ENCODE assay signal across 8 cellular contexts in the genomic region with DNA sequence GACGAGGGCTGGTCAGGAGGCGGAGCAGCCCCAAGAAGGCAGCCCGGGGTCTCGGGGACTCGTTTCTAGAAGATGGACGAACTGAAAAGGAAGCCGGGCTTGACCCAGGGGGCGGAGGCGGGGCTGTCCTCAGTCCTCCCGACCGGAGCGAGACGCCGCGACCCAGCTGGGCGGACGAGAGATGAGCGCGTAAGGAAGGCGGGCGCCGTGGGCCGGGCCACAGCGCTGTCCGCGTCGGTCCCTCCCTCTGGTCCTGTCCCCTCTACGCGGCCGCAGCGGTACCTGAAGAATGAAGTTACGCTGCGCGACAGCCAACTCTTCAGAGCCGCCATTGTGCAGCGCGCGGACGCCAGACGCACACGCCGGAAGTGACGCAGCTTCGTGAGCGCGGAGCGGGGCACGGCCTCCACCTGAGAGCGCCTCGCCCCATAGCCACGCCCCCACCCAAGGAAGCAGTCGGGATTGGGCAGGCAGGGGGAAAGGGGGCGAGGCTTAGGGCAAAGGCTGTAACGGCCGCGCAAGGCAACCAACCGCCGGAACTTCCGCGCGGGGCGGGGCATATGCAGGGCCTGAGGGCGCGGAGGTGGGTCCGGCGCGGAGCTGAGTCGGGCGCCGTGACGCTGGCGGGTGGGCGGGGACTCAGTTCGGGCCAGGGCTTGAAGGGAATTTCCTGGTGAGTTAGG.
DNase-seq lines count a peak whose midpoint lies in the region; ATAC-seq lines count a peak whose summit lies in the region.

TSS of gene DIABLO (minus strand) at position 370 of the 683 bp plus-strand sequence. CDS start at position 332, 38 bp downstream.

- peaks cover 42 to 52% (median 48%) of the 10 kb centered on the region in 10 experiments for H3K4me1 ChIP-seq in BLaER1 treated with 17β-estradiol and CSF1 and Interleukin-3, amounts not matched to agents 10 nM and 100 nM

- DNase-seq in NCI-H748 (lab: John Stamatoyannopoulos, UW; ENCODE audit: unreplicated experiment) (peak; percentile 99), cortex of kidney (lab: John Stamatoyannopoulos, UW) (peak; percentile 87), left kidney (ENCODE audit: low read depth, low spot score) (peak; percentile 100)
- DNase-seq in activated CD4-positive, alpha-beta T cell treated with anti-CD3 and anti-CD28 coated beads, Interleukin-2, amount 50 U/mL, for 1 hour: peak; percentile 100
- DNase-seq in stimulated activated CD4-positive, alpha-beta T cell treated with anti-CD3 and anti-CD28 coated beads, Interleukin-2, amount 100 ng/mL, for 24 hours: peak; percentile 100

- H3K36me3 ChIP-seq in BLaER1 treated with 17β-estradiol and CSF1 and Interleukin-3, amounts not matched to agents 10 nM and 100 nM: peaks cover 42 to 57% (median 50%) of the 10 kb centered on the region in 11 experiments

- peak within 1 kb of the TSS; percentile 79 to 96 (median 88) for H3K4me3 ChIP-seq in BLaER1 treated with 17β-estradiol and CSF1 and Interleukin-3, amounts not matched to agents 10 nM and 100 nM

- no peaks in the 10 kb centered on the region for H3K9me3 ChIP-seq in BLaER1 treated with 17β-estradiol and CSF1 and Interleukin-3, amounts not matched to agents 10 nM and 100 nM (replicated peaks in 1 of 11)

- peaks cover 34 to 65% (median 56%) of the 10 kb centered on the region in 11 experiments; a peak in 20 of 22 replicates for H4K20me1 ChIP-seq in BLaER1 treated with 17β-estradiol and CSF1 and Interleukin-3, amounts not matched to agents 10 nM and 100 nM

- peak within 1 kb of the TSS; percentile 83 to 94 (median 89) for H3K9ac ChIP-seq in BLaER1 treated with 17β-estradiol and CSF1 and Interleukin-3, amounts not matched to agents 10 nM and 100 nM

- H3K27me3 ChIP-seq in BLaER1 treated with 17β-estradiol and CSF1 and Interleukin-3, amounts not matched to agents 10 nM and 100 nM: no peaks in the 10 kb centered on the region

- H3K4me2 ChIP-seq in BLaER1 treated with 17β-estradiol and CSF1 and Interleukin-3, amounts not matched to agents 10 nM and 100 nM: peak within 1 kb of the TSS; percentile 92 to 100 (median 96)

- peak within 1 kb of the TSS; percentile 71 to 92 (median 88) for H3K27ac ChIP-seq in BLaER1 treated with 17β-estradiol and CSF1 and Interleukin-3, amounts not matched to agents 10 nM and 100 nM

- ATAC-seq in GM19351 (IDR thresholded peaks at IDR 0.05; ENCODE audit: unreplicated experiment) (peak; percentile 86), HG03521 (IDR thresholded peaks at IDR 0.05; ENCODE audit: unreplicated experiment) (peak; percentile 90)

Comparison
In these comparisons a context has a peak if more than half of its experiments do, and no peak if none do; other contexts are left out.
1. Peak in every context shown above with its lines: DNase-seq, ATAC-seq, H3K4me3 ChIP-seq and H3K27ac ChIP-seq.